ENCODE assay signal across 10 cellular contexts in genomic region chr11:16741473-16741872, GRCh38. TPM values are rescaled to one million over a fixed set of nuclear protein-coding genes. Genes with fewer than 3 reads are reported as not detected.
DNase-seq lines count a peak whose midpoint lies in the region; ATAC-seq and TF ChIP-seq lines count a peak whose summit lies in the region.
"Had no signal": no experiment of that assay in that cellular context is flagged by ENCODE, and none has a peak within 500 bp of the region (broad histone marks: within the 10 kb centered on the region; RNA-seq: fewer than 3 reads in every experiment).

No MANE protein-coding gene starts in this region.

- H3K27me3 Mint-ChIP-seq in GM23338 (ENCODE audit: insufficient read depth, low read depth, poor library complexity): no peaks in the 10 kb centered on the region
- no peaks in the 10 kb centered on the region for H3K27me3 Mint-ChIP-seq in activated naive CD8-positive, alpha-beta T cell treated with anti-CD3 and anti-CD28 coated beads, Interleukin-2, amount 50 U/mL, for 24 hours
- H3K27me3 Mint-ChIP-seq in naive thymus-derived CD4-positive, alpha-beta T cell: no peaks in the 10 kb centered on the region

- TF ChIP-seq CTCF in GM23338 (conservative IDR thresholded peaks at IDR 0.05; ENCODE audit: low read depth in 2 of 2): no peak

- H3K4me1 Mint-ChIP-seq in GM23338: peaks cover 29% of the 10 kb centered on the region
- peaks cover 49% of the 10 kb centered on the region for H3K4me1 Mint-ChIP-seq in activated naive CD8-positive, alpha-beta T cell treated with anti-CD3 and anti-CD28 coated beads, Interleukin-2, amount 50 U/mL, for 24 hours
- peaks cover 6 to 60% (median 43%) of the 10 kb centered on the region in 7 donors for H3K4me1 Mint-ChIP-seq in naive thymus-derived CD4-positive, alpha-beta T cell

- H3K27ac Mint-ChIP-seq in GM23338: no peak overlapping the region
- H3K27ac Mint-ChIP-seq in activated naive CD8-positive, alpha-beta T cell treated with anti-CD3 and anti-CD28 coated beads, Interleukin-2, amount 50 U/mL, for 24 hours: peak overlapping the region; percentile 59
- peak overlapping the region in 5 of 9 donors; percentile 35 to 79 (median 64) for H3K27ac Mint-ChIP-seq in naive thymus-derived CD4-positive, alpha-beta T cell

- no peaks in the 10 kb centered on the region for H3F3A ChIP-seq in GM23338 (replicated peaks; ENCODE audit: low read depth)

- H3K4me3 ChIP-seq in BLaER1 treated with 17β-estradiol and CSF1 and Interleukin-3, amounts not matched to agents 10 nM and 100 nM: peak overlapping the region in 3 of 10 experiments; percentile 2 to 30 (median 23); a peak in 1 of 20 replicates
- 0 out of 2 replicates have a peak overlapping the region, but pooled peaks have one; percentile 26 for H3K4me3 ChIP-seq in GM23338
- no peak overlapping the region for H3K4me3 ChIP-seq in naive thymus-derived CD4-positive, alpha-beta T cell (ENCODE audit: low read length)

- peaks cover 0 to 4% (median 0%) of the 10 kb centered on the region in 11 experiments; a peak in 2 of 22 replicates for H3K9me3 ChIP-seq in BLaER1 treated with 17β-estradiol and CSF1 and Interleukin-3, amounts not matched to agents 10 nM and 100 nM (replicated peaks in 1 of 11)
- no peaks in the 10 kb centered on the region for H3K9me3 ChIP-seq in naive thymus-derived CD4-positive, alpha-beta T cell (ENCODE audit: control insufficient read depth in 2 of 3, low read length in 3 of 3)

- peak overlapping the region; percentile 50 to 97 (median 91) for H3K4me2 ChIP-seq in BLaER1 treated with 17β-estradiol and CSF1 and Interleukin-3, amounts not matched to agents 10 nM and 100 nM
- H3K4me2 ChIP-seq in GM23338: peak overlapping the region; percentile 52; the same call in 1 of the 2 replicates

- intact Hi-C loops in naive thymus-derived CD4-positive, alpha-beta T cell (cut with micrococcal nuclease): no loop called here

- H3K9ac ChIP-seq in BLaER1 treated with 17β-estradiol and CSF1 and Interleukin-3, amounts not matched to agents 10 nM and 100 nM: no peak overlapping the region

- H3K36me3 Mint-ChIP-seq in GM23338 (ENCODE audit: low read depth): peaks cover 46% of the 10 kb centered on the region
- peaks cover 37% of the 10 kb centered on the region for H3K36me3 Mint-ChIP-seq in activated naive CD8-positive, alpha-beta T cell treated with anti-CD3 and anti-CD28 coated beads, Interleukin-2, amount 50 U/mL, for 24 hours (ENCODE audit: low read depth)
- peaks cover 0 to 33% (median 19%) of the 10 kb centered on the region in 5 donors for H3K36me3 Mint-ChIP-seq in naive thymus-derived CD4-positive, alpha-beta T cell

- no peak for ATAC-seq in GM23338
- no peak for ATAC-seq in activated naive CD8-positive, alpha-beta T cell treated with anti-CD3 and anti-CD28 coated beads, Interleukin-2, amount 50 U/mL, for 24 hours
- no peak for ATAC-seq in naive thymus-derived CD4-positive, alpha-beta T cell
- no peak for ATAC-seq in HG03565 (IDR thresholded peaks at IDR 0.05; ENCODE audit: unreplicated experiment)

- H3K9me2 ChIP-seq in GM23338 (ENCODE audit: insufficient read depth): no peaks in the 10 kb centered on the region

- peak overlapping the region; percentile 22; the same call in 1 of the 3 replicates for H3K4me3 Mint-ChIP-seq in GM23338
- H3K4me3 Mint-ChIP-seq in activated naive CD8-positive, alpha-beta T cell treated with anti-CD3 and anti-CD28 coated beads, Interleukin-2, amount 50 U/mL, for 24 hours: no peak overlapping the region
- peak overlapping the region in 8 of 10 donors; percentile 10 to 81 (median 74) for H3K4me3 Mint-ChIP-seq in naive thymus-derived CD4-positive, alpha-beta T cell

- H3K27me3 ChIP-seq in BLaER1 treated with 17β-estradiol and CSF1 and Interleukin-3, amounts not matched to agents 10 nM and 100 nM: no peaks in the 10 kb centered on the region
- H3K27me3 ChIP-seq in GM23338 (ENCODE audit: insufficient read depth): no peaks in the 10 kb centered on the region
- H3K27me3 ChIP-seq in naive thymus-derived CD4-positive, alpha-beta T cell (ENCODE audit: control insufficient read depth in 2 of 2, insufficient read depth in 2 of 2, low read length in 2 of 2): no peaks in the 10 kb centered on the region

- H3K36me3 ChIP-seq in BLaER1 treated with 17β-estradiol and CSF1 and Interleukin-3, amounts not matched to agents 10 nM and 100 nM: peaks cover 30 to 65% (median 59%) of the 10 kb centered on the region in 11 experiments
- peaks cover 18% of the 10 kb centered on the region; the same call in 1 of the 2 replicates for H3K36me3 ChIP-seq in GM23338 (ENCODE audit: insufficient read depth)
- H3K36me3 ChIP-seq in naive thymus-derived CD4-positive, alpha-beta T cell (ENCODE audit: control insufficient read depth in 2 of 3, insufficient read depth in 3 of 3, low read length in 3 of 3): peaks cover 0 to 18% (median 0%) of the 10 kb centered on the region in 3 experiments

- CTCF ChIA-PET in naive thymus-derived CD4-positive, alpha-beta T cell (lab: Charles Lee): no interaction called here

- peaks cover 79% of the 10 kb centered on the region for H3K79me2 ChIP-seq in GM23338 (replicated peaks; ENCODE audit: insufficient read depth)

- no peak overlapping the region for H3K27ac ChIP-seq in BLaER1 treated with 17β-estradiol and CSF1 and Interleukin-3, amounts not matched to agents 10 nM and 100 nM
- H3K27ac ChIP-seq in GM23338 (ENCODE audit: low read depth): no peak overlapping the region
- H3K27ac ChIP-seq in naive thymus-derived CD4-positive, alpha-beta T cell (ENCODE audit: low read depth, low read length): peak overlapping the region; percentile 2

- peaks cover 19 to 60% (median 40%) of the 10 kb centered on the region in 10 experiments for H3K4me1 ChIP-seq in BLaER1 treated with 17β-estradiol and CSF1 and Interleukin-3, amounts not matched to agents 10 nM and 100 nM
- H3K4me1 ChIP-seq in GM23338 (ENCODE audit: insufficient read depth): peaks cover 31% of the 10 kb centered on the region
- peaks cover 28 to 34% of the 10 kb centered on the region in 2 donors for H3K4me1 ChIP-seq in naive thymus-derived CD4-positive, alpha-beta T cell (ENCODE audit: control insufficient read depth in 2 of 2, insufficient read depth in 2 of 2, low read length in 2 of 2)

- H3K9me3 Mint-ChIP-seq in GM23338: no peaks in the 10 kb centered on the region; the same call in 1 of the 3 replicates
- no peaks in the 10 kb centered on the region for H3K9me3 Mint-ChIP-seq in activated naive CD8-positive, alpha-beta T cell treated with anti-CD3 and anti-CD28 coated beads, Interleukin-2, amount 50 U/mL, for 24 hours
- peaks cover 0 to 2% (median 0%) of the 10 kb centered on the region in 11 donors for H3K9me3 Mint-ChIP-seq in naive thymus-derived CD4-positive, alpha-beta T cell

- DNase-seq in GM23338 (ENCODE audit: low spot score) (peak; percentile 9), NCI-H2171 treated with DMSO at 0.1 percent for 48 hours (lab: John Stamatoyannopoulos, UW) (no peak), activated gamma-delta T cell treated with Interleukin-2 at 50 U/mL for 16 hours (no peak), AG08395 (ENCODE audit: low spot score) (no peak)
- no peak for DNase-seq in activated naive CD8-positive, alpha-beta T cell treated with anti-CD3 and anti-CD28 coated beads, Interleukin-2, amount 50 U/mL, for 24 hours
- no peak for DNase-seq in naive thymus-derived CD4-positive, alpha-beta T cell
- DNase-seq: activated naive CD4-positive, alpha-beta T cell; DMS79 had no signal

- POLR2A ChIA-PET in naive thymus-derived CD4-positive, alpha-beta T cell (lab: Charles Lee): interaction anchor here (1.0 kb wide), 1 partner anchor 21 kb away, joined by 3 read pairs; no protein-coding TSS in a partner anchor

- H2AFZ ChIP-seq in GM23338: no peak overlapping the region

- peaks cover 61 to 74% (median 68%) of the 10 kb centered on the region in 11 experiments for H4K20me1 ChIP-seq in BLaER1 treated with 17β-estradiol and CSF1 and Interleukin-3, amounts not matched to agents 10 nM and 100 nM
- peaks cover 52% of the 10 kb centered on the region for H4K20me1 ChIP-seq in GM23338 (replicated peaks; ENCODE audit: insufficient read depth)

TF ChIP-seq in GM23338, 12 proteins besides CTCF, POLR2A, EP300 and RAD21:
- TF ChIP-seq ZNF331 (CRISPR knock-in tag; IDR thresholded peaks at IDR 0.05; ENCODE audit: low read depth): no peak
- TF ChIP-seq STAT1 (IDR thresholded peaks at IDR 0.05; ENCODE audit: unreplicated experiment): no peak
- no peak for TF ChIP-seq ZNF114 (CRISPR knock-in tag; IDR thresholded peaks at IDR 0.05)
- TF ChIP-seq, protein P1, sequence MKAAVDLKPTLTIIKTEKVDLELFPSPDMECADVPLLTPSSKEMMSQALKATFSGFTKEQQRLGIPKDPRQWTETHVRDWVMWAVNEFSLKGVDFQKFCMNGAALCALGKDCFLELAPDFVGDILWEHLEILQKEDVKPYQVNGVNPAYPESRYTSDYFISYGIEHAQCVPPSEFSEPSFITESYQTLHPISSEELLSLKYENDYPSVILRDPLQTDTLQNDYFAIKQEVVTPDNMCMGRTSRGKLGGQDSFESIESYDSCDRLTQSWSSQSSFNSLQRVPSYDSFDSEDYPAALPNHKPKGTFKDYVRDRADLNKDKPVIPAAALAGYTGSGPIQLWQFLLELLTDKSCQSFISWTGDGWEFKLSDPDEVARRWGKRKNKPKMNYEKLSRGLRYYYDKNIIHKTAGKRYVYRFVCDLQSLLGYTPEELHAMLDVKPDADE (IDR thresholded peaks at IDR 0.05): no peak
- TF ChIP-seq EZH2phosphoT487 (IDR thresholded peaks at IDR 0.05; ENCODE audit: unreplicated experiment): no peak
- no peak for TF ChIP-seq POLR2AphosphoS5 (IDR thresholded peaks at IDR 0.05; ENCODE audit: low read depth)
- no peak for TF ChIP-seq EZH2 (IDR thresholded peaks at IDR 0.05; ENCODE audit: low read depth, unreplicated experiment)

RNA-seq across cellular contexts. Expression of gene C11orf58, which starts 3.0 kb away (rescaled TPM):
- total RNA-seq in GM23338 (2014; rRNA removed; shearing (Covaris generic)): 164 and 221 TPM in 2 replicates
- polyA plus RNA-seq in GM23338 (2016; fragmentation: Nextera tagmentation; extraction: Ambion mirVana): 248 and 280 TPM in 2 replicates
- 100 to 1,000 TPM; 116 to 168 (median 155) TPM for total RNA-seq in naive thymus-derived CD4-positive, alpha-beta T cell
- 100 to 1,000 TPM; 174 to 260 TPM for polyA plus RNA-seq in naive thymus-derived CD4-positive, alpha-beta T cell
